17 cellular contexts compared by ENCODE assay signal in the genomic region with DNA sequence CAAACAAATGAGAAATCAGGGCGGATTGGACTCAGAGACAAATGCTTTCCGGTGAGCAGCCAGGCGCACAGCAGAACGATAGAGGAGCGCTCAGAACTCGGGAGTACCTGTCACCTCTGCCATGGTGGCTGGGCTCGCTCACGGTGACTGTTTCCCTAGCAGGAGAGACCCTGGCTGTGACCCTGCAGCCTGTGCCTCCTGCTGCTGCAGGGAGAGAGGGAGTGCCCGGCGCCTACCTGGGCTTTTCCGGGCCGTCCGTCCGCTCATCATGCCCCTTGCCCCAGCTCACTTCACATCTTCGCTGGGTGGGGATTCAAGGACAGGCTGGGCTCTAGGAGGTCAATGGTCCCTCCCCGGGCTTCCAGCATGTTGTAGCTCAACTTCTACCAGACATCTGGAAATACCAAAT. TPM values are rescaled to one million over a fixed set of nuclear protein-coding genes. Genes with fewer than 3 reads are reported as not detected.
"Had no signal": no experiment of that assay in that cellular context is flagged by ENCODE, and none has a peak within 500 bp of the region (broad histone marks: within the 10 kb centered on the region; RNA-seq: fewer than 3 reads in every experiment).

No MANE protein-coding gene starts in this region.

- H3K27me3 ChIP-seq: body of pancreas, colonic mucosa, sigmoid colon, tibial artery had no signal

- H3K4me1 ChIP-seq: body of pancreas, colonic mucosa, parathyroid adenoma, sigmoid colon had no signal

- H3K9me3 ChIP-seq: body of pancreas, colonic mucosa, sigmoid colon, tibial artery had no signal

- H3K9ac ChIP-seq: parathyroid adenoma had no signal

- H3K36me3 ChIP-seq: colonic mucosa, sigmoid colon, tibial artery had no signal

- DNase-seq: activated naive CD4-positive, alpha-beta T cell; activated naive CD8-positive, alpha-beta T cell treated with anti-CD3 and anti-CD28 coated beads for 36 hours; activated T-cell treated with anti-CD3 and anti-CD28 coated beads, Interleukin-2, amount 50 U/mL, for 1 hour; central memory CD4-positive, alpha-beta T cell; colonic mucosa; erythroblast; foreskin melanocyte; mesendoderm; naive thymus-derived CD8-positive, alpha-beta T cell; sigmoid colon; stimulated activated naive CD4-positive, alpha-beta T cell; T1000; tibial artery had no signal

- H2AFZ ChIP-seq: parathyroid adenoma had no signal

- FAIRE-seq: endometrium had no signal

- H3K4me3 ChIP-seq: body of pancreas, colonic mucosa, sigmoid colon had no signal

RNA-seq across cellular contexts. Expression of a gene that starts 14.1 kb away (rescaled TPM):
- total RNA-seq: body of pancreas, mucosa of gallbladder had no signal
